Comparison of ENCODE assay signal across 1 cellular context in genomic region chr9:70049236-70049635, GRCh38.
TF ChIP-seq lines count a peak whose summit lies in the region.

No MANE protein-coding gene starts in this region.

TF ChIP-seq in SK-N-SH, 30 proteins besides CTCF, POLR2A, EP300 and RAD21 (continued from another document):
- TF ChIP-seq, protein P1, sequence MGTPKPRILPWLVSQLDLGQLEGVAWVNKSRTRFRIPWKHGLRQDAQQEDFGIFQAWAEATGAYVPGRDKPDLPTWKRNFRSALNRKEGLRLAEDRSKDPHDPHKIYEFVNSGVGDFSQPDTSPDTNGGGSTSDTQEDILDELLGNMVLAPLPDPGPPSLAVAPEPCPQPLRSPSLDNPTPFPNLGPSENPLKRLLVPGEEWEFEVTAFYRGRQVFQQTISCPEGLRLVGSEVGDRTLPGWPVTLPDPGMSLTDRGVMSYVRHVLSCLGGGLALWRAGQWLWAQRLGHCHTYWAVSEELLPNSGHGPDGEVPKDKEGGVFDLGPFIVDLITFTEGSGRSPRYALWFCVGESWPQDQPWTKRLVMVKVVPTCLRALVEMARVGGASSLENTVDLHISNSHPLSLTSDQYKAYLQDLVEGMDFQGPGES (IDR thresholded peaks at IDR 0.05; ENCODE audit: low read depth, low read length), result no peak
- TF ChIP-seq POLR2AphosphoS5 (IDR thresholded peaks at IDR 0.05; ENCODE audit: low read depth, low read length) (peak; percentile 50; the same call in 1 of the 2 replicates), YY1 (IDR thresholded peaks at IDR 0.05; ENCODE audit: low read depth) (no peak), RCOR1 (IDR thresholded peaks at IDR 0.05; ENCODE audit: low read length) (no peak), ZBTB33 (IDR thresholded peaks at IDR 0.05; ENCODE audit: borderline replicate concordance, low read depth) (no peak), EZH2phosphoT487 (IDR thresholded peaks at IDR 0.05; ENCODE audit: borderline replicate concordance, low read depth) (no peak), RFX5 (IDR thresholded peaks at IDR 0.05; ENCODE audit: low read length) (no peak), TAF1 (IDR thresholded peaks at IDR 0.05; ENCODE audit: borderline replicate concordance, low read depth, low read length) (no peak), JUND (IDR thresholded peaks at IDR 0.05) (peak; percentile 40; the same call in 1 of the 2 replicates), USF2 (IDR thresholded peaks at IDR 0.05; ENCODE audit: borderline replicate concordance, low read depth, low read length) (no peak), GATA2 (CRISPR knock-in tag; IDR thresholded peaks at IDR 0.05) (no peak)
